Comparison of ENCODE assay signal across 9 cellular contexts in genomic region chr19:42250666-42251531, GRCh38. TPM values are rescaled to one million over a fixed set of nuclear protein-coding genes. Genes with fewer than 3 reads are reported as not detected.
DNase-seq lines count a peak whose midpoint lies in the region; ATAC-seq and TF ChIP-seq lines count a peak whose summit lies in the region.
"Had no signal": no experiment of that assay in that cellular context is flagged by ENCODE, and none has a peak within 500 bp of the region (broad histone marks: within the 10 kb centered on the region; RNA-seq: fewer than 3 reads in every experiment).

No MANE protein-coding gene starts in this region.

- H3K4me1 ChIP-seq in prostate gland (replicated peaks) (peaks cover 14% of the 10 kb centered on the region), H9 (ENCODE audit: insufficient read depth, low read length) (peaks cover 6% of the 10 kb centered on the region; the same call in 1 of the 2 replicates)

- no peak overlapping the region for H3K9ac ChIP-seq in H9 (ENCODE audit: extremely low read depth, insufficient read length, low read length)

- H3K4me3 Mint-ChIP-seq in T-helper 17 cell, result no peak overlapping the region
- H3K4me3 Mint-ChIP-seq in H9, result no peak overlapping the region; a peak in 1 of 5 replicates

- no peak overlapping the region for H4K91ac ChIP-seq in H9 (ENCODE audit: insufficient read length, low read depth, low read length)

- DNase-seq in BJ (ENCODE audit: low read depth) (no peak), T-helper 17 cell (no peak), fibroblast of pulmonary artery (ENCODE audit: low read depth) (peak; percentile 51), prostate gland (ENCODE audit: low spot score) (no peak), occipital lobe (lab: John Stamatoyannopoulos, UW) (no peak), NCI-H146 (lab: John Stamatoyannopoulos, UW) (no peak), H9 (no peak)
- DNase-seq: NCI-H1694 had no signal

- no peak overlapping the region for H2BK5ac ChIP-seq in H9 (ENCODE audit: insufficient read length, low read length)

- H3K79me1 ChIP-seq in H9 (ENCODE audit: insufficient read depth, low read depth, low read length, poor library complexity, severe bottlenecking), result no peaks in the 10 kb centered on the region

- H2BK20ac ChIP-seq in H9 (ENCODE audit: low read depth, low read length, poor library complexity, severe bottlenecking), result no peak overlapping the region

- no peak overlapping the region for H2AK5ac ChIP-seq in H9 (ENCODE audit: insufficient read length, low read length)

- no peak overlapping the region for H3K14ac ChIP-seq in H9 (ENCODE audit: insufficient read depth, low read length)

- intact Hi-C loops in prostate gland (cut with DNase I), result no loop called here

- H3K36me3 Mint-ChIP-seq in T-helper 17 cell (ENCODE audit: low read depth) (no peaks in the 10 kb centered on the region), H9 (ENCODE audit: insufficient read depth in 1 of 3, low read depth in 3 of 3) (peaks cover 5 to 28% (median 18%) of the 10 kb centered on the region in 3 experiments; a peak in 6 of 7 replicates)

- no peak overlapping the region for H2BK12ac ChIP-seq in H9 (ENCODE audit: insufficient read length, low read depth, low read length)

- H4K20me1 ChIP-seq in H9 (ENCODE audit: control insufficient read depth, insufficient read depth, insufficient read length), result no peaks in the 10 kb centered on the region

- H3K27me3 Mint-ChIP-seq in T-helper 17 cell (no peaks in the 10 kb centered on the region), H9 (ENCODE audit: low read depth) (peaks cover under 1% of the 10 kb centered on the region)

- peaks cover 12% of the 10 kb centered on the region for H3K36me3 ChIP-seq in BJ (ENCODE audit: control insufficient read depth, insufficient read depth, low read length)
- H3K36me3 ChIP-seq in prostate gland, result no peaks in the 10 kb centered on the region

- 14% methylated on average over 19 of the region's 19 CpGs for WGBS in prostate gland
- no CpG with 5 or more reads among the region's 19 CpGs for WGBS in H9 (ENCODE audit: extremely low coverage, insufficient read length, low lambda C conversion rate)

- peak overlapping the region; percentile 98 for H3K27ac ChIP-seq in prostate gland
- no peak overlapping the region for H3K27ac ChIP-seq in H9 (ENCODE audit: insufficient read length, low read depth, low read length)

- TF ChIP-seq POLR2A in prostate gland (IDR thresholded peaks at IDR 0.05), result no peak

- H3K27me3 ChIP-seq in BJ (ENCODE audit: control insufficient read depth, insufficient read depth, low read length) (no peaks in the 10 kb centered on the region), prostate gland (replicated peaks; ENCODE audit: insufficient read depth) (no peaks in the 10 kb centered on the region), H9 (ENCODE audit: insufficient read depth, low read length) (no peaks in the 10 kb centered on the region)

- no peak overlapping the region for H3K4me2 ChIP-seq in H9 (ENCODE audit: insufficient read depth, insufficient read length, low read length)

- H3K23ac ChIP-seq in H9 (ENCODE audit: insufficient read length, low read depth, low read length), result no peak overlapping the region

- H3K4ac ChIP-seq in H9 (ENCODE audit: low read depth, low read length), result no peak overlapping the region

- H3K4me1 Mint-ChIP-seq in T-helper 17 cell, result peaks cover 19% of the 10 kb centered on the region
- peaks cover 27 to 41% of the 10 kb centered on the region in 2 experiments for H3K4me1 Mint-ChIP-seq in H9

- H3K9me3 ChIP-seq in T-helper 17 cell (ENCODE audit: control insufficient read depth, low read length, poor library complexity, severe bottlenecking) (no peaks in the 10 kb centered on the region), prostate gland (no peaks in the 10 kb centered on the region), H9 (ENCODE audit: control insufficient read depth, low read depth, low read length) (no peaks in the 10 kb centered on the region)

- peak overlapping the region; percentile 32 for H3K27ac Mint-ChIP-seq in T-helper 17 cell
- no peak overlapping the region; a peak in 1 of 7 replicates for H3K27ac Mint-ChIP-seq in H9

- H3K4me3 ChIP-seq in BJ (ENCODE audit: low read depth, low read length) (0 out of 2 replicates have a peak overlapping the region, but pooled peaks have one; percentile 4), fibroblast of pulmonary artery (replicated peaks; ENCODE audit: low read depth, low read length) (peak overlapping the region; percentile 97), prostate gland (no peak overlapping the region)

- H4K5ac ChIP-seq in H9 (ENCODE audit: insufficient read length, low read depth, low read length), result no peak overlapping the region

- H3K9me3 Mint-ChIP-seq in H9, result no peaks in the 10 kb centered on the region

- H3K56ac ChIP-seq in H9 (ENCODE audit: insufficient read length, low read depth, low read length), result no peak overlapping the region

- CTCF ChIA-PET in BJ (lab: Yijun Ruan, JAX), result interaction anchor here (0.9 to 4.5 kb wide), 5 partner anchors 29 to 170 kb away, joined by 4 to 42 read pairs (median 7); no protein-coding TSS in a partner anchor

- H2BK120ac ChIP-seq in H9 (ENCODE audit: low read depth, low read length, poor library complexity, severe bottlenecking), result no peak overlapping the region

- H3K79me2 ChIP-seq in H9 (ENCODE audit: insufficient read depth, low read length), result peaks cover 5% of the 10 kb centered on the region; the same call in 1 of the 2 replicates

- H3K18ac ChIP-seq in H9 (ENCODE audit: insufficient read length, low read depth, low read length), result no peak overlapping the region

- no peak for TF ChIP-seq CTCF in BJ (IDR thresholded peaks at IDR 0.05; ENCODE audit: insufficient read depth, low read depth, low read length)
- no peak for TF ChIP-seq CTCF in fibroblast of pulmonary artery (IDR thresholded peaks at IDR 0.05; ENCODE audit: low read length, missing control alignments)
- no peak for TF ChIP-seq CTCF in prostate gland (IDR thresholded peaks at IDR 0.05)
- no peak for TF ChIP-seq CTCF in H9 (conservative IDR thresholded peaks at IDR 0.05)

- H3T11ph ChIP-seq in H9 (ENCODE audit: low read length), result no peak overlapping the region

- no peak overlapping the region for H2AFZ ChIP-seq in H9 (ENCODE audit: low read length)

- no peak overlapping the region for H2BK15ac ChIP-seq in H9 (ENCODE audit: low read depth, low read length)

- no peak for ATAC-seq in T-helper 17 cell
- no peak for ATAC-seq in esophagus mucosa

- peaks cover 13% of the 10 kb centered on the region for H3K23me2 ChIP-seq in H9 (ENCODE audit: insufficient read length, low read depth, low read length, poor library complexity, severe bottlenecking)

- POLR2A ChIA-PET in BJ (lab: Charles Lee), result interaction anchor here (0.7 kb wide), 1 partner anchor 8 kb away, joined by 8 read pairs; no protein-coding TSS in a partner anchor

- H4K8ac ChIP-seq in H9 (replicated peaks; ENCODE audit: insufficient read length, low read depth, low read length), result no peak overlapping the region

RNA-seq across cellular contexts. Expression of gene ERF, which starts 4.0 kb away (rescaled TPM):
- 47.4 and 51.4 TPM in 2 replicates for polyA plus RNA-seq in BJ (2011; rRNA removed)
- 41.5 and 62.0 TPM in 2 replicates for polyA minus RNA-seq in BJ (2011; rRNA and poly(A)+ RNA removed)
- total RNA-seq in T-helper 17 cell, result 10 to 100 TPM; 75.8 to 82.1 TPM
- 100 to 1,000 TPM in 1 of 2 donors, 10 to 100 TPM in 1; 33.9 to 121 TPM for total RNA-seq in prostate gland
- 7.8 TPM for total RNA-seq in occipital lobe
- 21.5 TPM for total RNA-seq in esophagus mucosa
- 120 and 126 TPM in 2 replicates for total RNA-seq in H9 (2021)

RNA-seq across cellular contexts. Expression of gene GSK3A, which starts 8.5 kb away (rescaled TPM):
- 27.7 and 36.1 TPM in 2 replicates for polyA plus RNA-seq in BJ (2011; rRNA removed)
- 21.9 and 22.7 TPM in 2 replicates for polyA minus RNA-seq in BJ (2011; rRNA and poly(A)+ RNA removed)
- total RNA-seq in T-helper 17 cell, result 10 to 100 TPM; 27.7 to 28.1 TPM
- total RNA-seq in prostate gland, result 10 to 100 TPM; 37.1 to 61.6 TPM
- total RNA-seq in occipital lobe, result 19.7 TPM
- 26.4 TPM for total RNA-seq in esophagus mucosa
- total RNA-seq in H9 (2021), result 52.4 and 53.7 TPM in 2 replicates

RNA-seq across cellular contexts. Expression of gene CIC, which starts 18.2 kb away (rescaled TPM):
- 3.5 and 7.0 TPM in 2 replicates for polyA plus RNA-seq in BJ (2011; rRNA removed)
- 5.2 and 7.9 TPM in 2 replicates for polyA minus RNA-seq in BJ (2011; rRNA and poly(A)+ RNA removed)
- 100 to 1,000 TPM; 112 to 125 TPM for total RNA-seq in T-helper 17 cell
- total RNA-seq in prostate gland, result 100 to 1,000 TPM in 1 of 2 donors, 10 to 100 TPM in 1; 64.6 to 145 TPM
- total RNA-seq in occipital lobe, result 19.5 TPM
- 31.4 TPM for total RNA-seq in esophagus mucosa
- 54.0 and 56.0 TPM in 2 replicates for total RNA-seq in H9 (2021)

RNA-seq across cellular contexts. Expression of gene ZNF526, which starts 30.8 kb away (rescaled TPM):
- 4.8 and 5.9 TPM in 2 replicates for polyA plus RNA-seq in BJ (2011; rRNA removed)
- polyA minus RNA-seq in BJ (2011; rRNA and poly(A)+ RNA removed), result 9.8 and 14.0 TPM in 2 replicates
- total RNA-seq in T-helper 17 cell (1 to 10 TPM; 6.7 to 7.5 TPM), prostate gland (10 to 100 TPM in 1 of 2 donors, 1 to 10 TPM in 1; 8.2 to 14.1 TPM), occipital lobe (6.4 TPM), esophagus mucosa (4.5 TPM), H9 (2021) (20.5 and 23.4 TPM in 2 replicates)

RNA-seq across cellular contexts. Expression of gene DEDD2, which starts 33.4 kb away (rescaled TPM):
- 19.1 and 30.4 TPM in 2 replicates for polyA plus RNA-seq in BJ (2011; rRNA removed)
- polyA minus RNA-seq in BJ (2011; rRNA and poly(A)+ RNA removed), result 8.3 and 16.0 TPM in 2 replicates
- total RNA-seq in T-helper 17 cell (10 to 100 TPM; 72.1 to 89.9 TPM), prostate gland (10 to 100 TPM; 70.3 to 98.1 TPM), occipital lobe (20.4 TPM), esophagus mucosa (11.6 TPM), H9 (2021) (32.3 and 33.2 TPM in 2 replicates)

Comparison
In these comparisons a context has a peak if more than half of its experiments do, and no peak if none do; other contexts are left out.
1. H3K4me3 ChIP-seq: peak in BJ (single experiment) and fibroblast of pulmonary artery (single experiment); none in prostate gland (0 of 2).